11 cellular contexts compared by ENCODE assay signal in genomic region chr6:96947055-96947454, GRCh38. TPM values are rescaled to one million over a fixed set of nuclear protein-coding genes. Genes with fewer than 3 reads are reported as not detected.
DNase-seq lines count a peak whose midpoint lies in the region; ATAC-seq, FAIRE-seq and TF ChIP-seq lines count a peak whose summit lies in the region.
"Had no signal": no experiment of that assay in that cellular context is flagged by ENCODE, and none has a peak within 500 bp of the region (broad histone marks: within the 10 kb centered on the region; RNA-seq: fewer than 3 reads in every experiment).

No MANE protein-coding gene starts in this region.

- H3K27me3 ChIP-seq in small intestine (ENCODE audit: control insufficient read depth in 2 of 2, insufficient read depth in 2 of 2, low read length in 2 of 2), result no peaks in the 10 kb centered on the region
- no peaks in the 10 kb centered on the region for H3K27me3 ChIP-seq in smooth muscle cell (ENCODE audit: low read depth)

- no peak overlapping the region for H3K27ac ChIP-seq in small intestine (ENCODE audit: low read depth in 1 of 2, low read length in 1 of 2)
- H3K27ac ChIP-seq in smooth muscle cell (ENCODE audit: low read depth), result no peak overlapping the region

- H3K36me3 Mint-ChIP-seq in central memory CD8-positive, alpha-beta T cell (ENCODE audit: insufficient read depth), result no peaks in the 10 kb centered on the region

- H3K27ac Mint-ChIP-seq in central memory CD8-positive, alpha-beta T cell (ENCODE audit: low read depth), result no peak overlapping the region

- H3K36me3 ChIP-seq in small intestine (ENCODE audit: control insufficient read depth in 2 of 2, insufficient read depth in 2 of 2, low read length in 2 of 2), result no peaks in the 10 kb centered on the region
- no peaks in the 10 kb centered on the region for H3K36me3 ChIP-seq in smooth muscle cell (ENCODE audit: low read depth)

- TF ChIP-seq CTCF in smooth muscle cell (IDR thresholded peaks at IDR 0.05; ENCODE audit: borderline replicate concordance, insufficient read depth, poor library complexity, severe bottlenecking), result no peak

- FAIRE-seq in small intestine (lab: Jason Lieb, UNC), result no peak

- H3K9me3 ChIP-seq in small intestine (ENCODE audit: control insufficient read depth, low read depth) (no peaks in the 10 kb centered on the region), smooth muscle cell (replicated peaks; ENCODE audit: low read depth) (no peaks in the 10 kb centered on the region)

- H3F3A ChIP-seq in smooth muscle cell (ENCODE audit: low read depth), result no peaks in the 10 kb centered on the region

- no peak for DNase-seq in central memory CD8-positive, alpha-beta T cell (ENCODE audit: low spot score in 2 of 2)
- DNase-seq in small intestine, result no peak
- no peak for DNase-seq in H4 (ENCODE audit: low spot score)
- no peak for DNase-seq in smooth muscle cell (lab: John Stamatoyannopoulos, UW; ENCODE audit: unreplicated experiment)
- no peak for DNase-seq in cortex of kidney (lab: John Stamatoyannopoulos, UW)
- DNase-seq: activated effector memory CD4-positive, alpha-beta T cell treated with Interleukin-2 at 50 U/mL for 16 hours; NCI-H2171 had no signal

- H3K9me3 Mint-ChIP-seq in central memory CD8-positive, alpha-beta T cell, result no peaks in the 10 kb centered on the region

- no peak overlapping the region for H3K4me3 Mint-ChIP-seq in central memory CD8-positive, alpha-beta T cell

- no peak overlapping the region for H2AFZ ChIP-seq in smooth muscle cell (ENCODE audit: low read depth)

- no peaks in the 10 kb centered on the region for H3K79me2 ChIP-seq in smooth muscle cell (ENCODE audit: low read depth)

- no peaks in the 10 kb centered on the region for H3K4me1 ChIP-seq in small intestine (ENCODE audit: control insufficient read depth in 2 of 2, insufficient read depth in 1 of 2, low read depth in 1 of 2, low read length in 1 of 2)
- no peaks in the 10 kb centered on the region for H3K4me1 ChIP-seq in smooth muscle cell (ENCODE audit: low read depth)

- H3K4me2 ChIP-seq in smooth muscle cell, result no peak overlapping the region

- ATAC-seq in GM18517 (IDR thresholded peaks at IDR 0.05; ENCODE audit: unreplicated experiment), result peak; percentile 97
- peak; percentile 95 for ATAC-seq in GM21390 (IDR thresholded peaks at IDR 0.05; ENCODE audit: unreplicated experiment)
- ATAC-seq in HG03097 (IDR thresholded peaks at IDR 0.05; ENCODE audit: low FRiP score, unreplicated experiment), result peak; percentile 96
- ATAC-seq in central memory CD8-positive, alpha-beta T cell (replicated peaks; ENCODE audit: extremely low read depth, poor library complexity, severe bottlenecking), result peak; percentile 85

- H3K4me3 ChIP-seq in small intestine (ENCODE audit: low read depth in 1 of 2, low read length in 2 of 2) (no peak overlapping the region), smooth muscle cell (no peak overlapping the region)

- H4K20me1 ChIP-seq in smooth muscle cell (ENCODE audit: low read depth), result no peaks in the 10 kb centered on the region

- peaks cover 6% of the 10 kb centered on the region for H3K4me1 Mint-ChIP-seq in central memory CD8-positive, alpha-beta T cell

- WGBS in small intestine, 3 donors, result 63 to 81% (median 72%) methylated on average over 3 of the region's 3 CpGs
- WGBS in smooth muscle cell (ENCODE audit: low lambda C conversion rate), result 94% methylated on average over 3 of the region's 3 CpGs

- no peak overlapping the region for H3K9ac ChIP-seq in smooth muscle cell (ENCODE audit: low read depth)

- H3K27me3 Mint-ChIP-seq in central memory CD8-positive, alpha-beta T cell, result no peaks in the 10 kb centered on the region

RNA-seq across cellular contexts. Expression of gene KLHL32, which starts 22.5 kb away (rescaled TPM):
- polyA plus RNA-seq in small intestine (under 1 TPM in 2 of 3 donors, not detected in 1; 0.60 to 0.89 TPM), smooth muscle cell (0.25 TPM in 1 of 2 replicates, not detected in the other)
- total RNA-seq in H4 (2014; rRNA removed; shearing (Covaris generic)), result 0.10 and 0.37 TPM in 2 replicates
- not detected in 2 replicates for total RNA-seq in smooth muscle cell
- total RNA-seq: pulmonary artery endothelial cell had no signal

RNA-seq across cellular contexts. Expression of gene NDUFAF4, which starts 49.4 kb away (rescaled TPM):
- polyA plus RNA-seq in small intestine (10 to 100 TPM; 35.1 to 46.2 (median 38.3) TPM), smooth muscle cell (51.0 and 53.8 TPM in 2 replicates)
- total RNA-seq in H4 (2014; rRNA removed; shearing (Covaris generic)), result 43.1 and 69.3 TPM in 2 replicates
- total RNA-seq in smooth muscle cell, result 24.0 and 40.4 TPM in 2 replicates
